ENCODE assay signal across 28 cellular contexts in the genomic region with DNA sequence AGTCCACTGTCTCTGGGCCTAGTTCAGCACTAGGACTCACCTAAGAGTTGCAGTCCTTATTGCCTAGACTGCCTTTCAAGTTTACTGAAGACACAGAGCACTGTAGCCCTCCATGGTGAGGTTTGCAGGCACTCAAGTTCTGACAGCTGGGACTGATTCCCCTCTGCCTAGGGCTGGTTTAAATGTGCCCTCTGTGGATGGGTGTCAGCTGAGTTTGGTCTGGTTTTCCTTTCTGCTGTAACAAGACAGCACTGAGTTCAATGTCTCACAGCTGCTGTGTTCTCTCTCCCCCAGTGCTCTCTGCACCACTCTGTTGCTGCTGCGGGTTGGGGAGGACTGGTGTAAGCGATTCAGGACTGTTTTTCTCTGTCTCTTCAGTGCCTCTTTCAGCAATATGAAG.
"Had no signal": no experiment of that assay in that cellular context is flagged by ENCODE, and none has a peak within 500 bp of the region (broad histone marks: within the 10 kb centered on the region; RNA-seq: fewer than 3 reads in every experiment).

No MANE protein-coding gene starts in this region.

- H3K27ac Mint-ChIP-seq: mesothelial cell of epicardium; naive thymus-derived CD4-positive, alpha-beta T cell; natural killer cell treated with Interleukin-12 subunit alpha and Interleukin-12 subunit beta and Interleukin-15 and Interleukin-18, amount 100 ng/mL, for 72 hours; progenitor cell of endocrine pancreas had no signal

- H3K4me1 ChIP-seq: heart left ventricle, left ventricle myocardium inferior, right atrium auricular region, right lobe of liver, stomach, testis, thyroid gland, transverse colon, upper lobe of right lung had no signal

- H3K27me3 ChIP-seq: heart left ventricle, neutrophil, ovary, right atrium auricular region, right lobe of liver, stomach, testis, thyroid gland, transverse colon, upper lobe of right lung had no signal

- H3K36me3 ChIP-seq: heart left ventricle, left ventricle myocardium inferior, neutrophil, ovary, right atrium auricular region, right lobe of liver, stomach, thyroid gland, transverse colon, upper lobe of right lung had no signal

- H3K4me3 ChIP-seq: heart left ventricle, left ventricle myocardium inferior, lung, ovary, right atrium auricular region, right lobe of liver, skin epidermis, stomach, testis, thyroid gland, transverse colon, upper lobe of right lung had no signal

- H3K9me3 Mint-ChIP-seq: natural killer cell treated with Interleukin-12 subunit alpha and Interleukin-12 subunit beta and Interleukin-15 and Interleukin-18, amount 100 ng/mL, for 72 hours had no signal

- H3K9me3 ChIP-seq: neutrophil, ovary, right atrium auricular region, right lobe of liver, stomach, testis, thyroid gland, transverse colon, upper lobe of right lung had no signal

- H3K4me1 Mint-ChIP-seq: naive thymus-derived CD4-positive, alpha-beta T cell; neural crest cell had no signal

- DNase-seq: glutamatergic neuron; heart left ventricle; hypothalamus; islet precursor cell; left ventricle myocardium inferior; mesendoderm; naive thymus-derived CD4-positive, alpha-beta T cell; occipital lobe; ovary; right lobe of liver; stimulated activated CD4-positive, alpha-beta T cell treated with anti-CD3 and anti-CD28 coated beads, Interleukin-12 subunit alpha, Interleukin-12 subunit beta, amount 100 ng/mL, for 4 hours; stimulated activated CD4-positive, alpha-beta T cell treated with anti-CD3 and anti-CD28 coated beads, Interleukin-15, amount 100 ng/mL, for 24 hours; stimulated activated CD4-positive, alpha-beta T cell treated with anti-CD3 and anti-CD28 coated beads, Interleukin-2, amount 100 ng/mL, for 24 hours; stimulated activated CD4-positive, alpha-beta T cell treated with anti-CD3 and anti-CD28 coated beads, Interleukin-4, amount 100 ng/mL, for 1 hour; stimulated activated naive CD4-positive, alpha-beta T cell; stomach; testis; thyroid gland; transverse colon; upper lobe of right lung had no signal

- H3K27ac ChIP-seq: heart left ventricle, left ventricle myocardium inferior, neutrophil, ovary, right atrium auricular region, right lobe of liver, skin epidermis, stomach, testis, thyroid gland, transverse colon, upper lobe of right lung had no signal

- ATAC-seq: heart left ventricle; naive thymus-derived CD4-positive, alpha-beta T cell; right lobe of liver had no signal

- H3K4me3 Mint-ChIP-seq: mesothelial cell of epicardium; naive thymus-derived CD4-positive, alpha-beta T cell; natural killer cell treated with Interleukin-12 subunit alpha and Interleukin-12 subunit beta and Interleukin-15 and Interleukin-18, amount 100 ng/mL, for 72 hours; neural crest cell had no signal
